1 cellular context compared by ENCODE assay signal in the genomic region with DNA sequence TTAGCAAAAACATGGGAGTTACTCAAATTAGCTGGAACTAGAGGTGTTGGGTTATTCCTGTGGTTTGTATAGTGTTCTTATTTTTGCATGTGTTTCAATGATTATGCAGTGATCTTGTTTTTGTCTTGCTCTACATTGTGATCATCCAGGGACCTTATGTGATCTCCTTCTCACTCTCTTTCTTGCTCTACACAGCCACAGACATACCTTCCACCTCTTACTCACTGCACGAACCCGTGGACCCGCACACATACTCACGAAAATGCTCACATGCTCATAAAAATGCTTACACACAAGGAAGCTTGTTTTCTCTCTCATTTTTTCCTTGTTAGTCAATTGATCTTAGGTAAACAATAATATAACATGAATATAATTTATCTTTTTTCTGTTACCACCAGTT.
TF ChIP-seq lines count a peak whose summit lies in the region.

No MANE protein-coding gene starts in this region.

TF ChIP-seq in A549, 52 proteins besides CTCF, POLR2A, EP300 and RAD21 (continued from another document):
- TF ChIP-seq JUN (IDR thresholded peaks at IDR 0.05) = no peak
- no peak for TF ChIP-seq JUNB (IDR thresholded peaks at IDR 0.05)
- TF ChIP-seq, protein P1, sequence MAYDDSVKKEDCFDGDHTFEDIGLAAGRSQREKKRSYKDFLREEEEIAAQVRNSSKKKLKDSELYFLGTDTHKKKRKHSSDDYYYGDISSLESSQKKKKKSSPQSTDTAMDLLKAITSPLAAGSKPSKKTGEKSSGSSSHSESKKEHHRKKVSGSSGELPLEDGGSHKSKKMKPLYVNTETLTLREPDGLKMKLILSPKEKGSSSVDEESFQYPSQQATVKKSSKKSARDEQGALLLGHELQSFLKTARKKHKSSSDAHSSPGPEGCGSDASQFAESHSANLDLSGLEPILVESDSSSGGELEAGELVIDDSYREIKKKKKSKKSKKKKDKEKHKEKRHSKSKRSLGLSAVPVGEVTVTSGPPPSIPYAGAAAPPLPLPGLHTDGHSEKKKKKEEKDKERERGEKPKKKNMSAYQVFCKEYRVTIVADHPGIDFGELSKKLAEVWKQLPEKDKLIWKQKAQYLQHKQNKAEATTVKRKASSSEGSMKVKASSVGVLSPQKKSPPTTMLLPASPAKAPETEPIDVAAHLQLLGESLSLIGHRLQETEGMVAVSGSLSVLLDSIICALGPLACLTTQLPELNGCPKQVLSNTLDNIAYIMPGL (CRISPR knock-in tag; IDR thresholded peaks at IDR 0.05; ENCODE audit: borderline replicate concordance) = no peak
- TF ChIP-seq CEBPB (IDR thresholded peaks at IDR 0.05) = no peak
- TF ChIP-seq TFCP2L1 (CRISPR knock-in tag; IDR thresholded peaks at IDR 0.05) = no peak
- TF ChIP-seq HEYL (CRISPR knock-in tag; IDR thresholded peaks at IDR 0.05) = no peak
- TF ChIP-seq, protein P2, sequence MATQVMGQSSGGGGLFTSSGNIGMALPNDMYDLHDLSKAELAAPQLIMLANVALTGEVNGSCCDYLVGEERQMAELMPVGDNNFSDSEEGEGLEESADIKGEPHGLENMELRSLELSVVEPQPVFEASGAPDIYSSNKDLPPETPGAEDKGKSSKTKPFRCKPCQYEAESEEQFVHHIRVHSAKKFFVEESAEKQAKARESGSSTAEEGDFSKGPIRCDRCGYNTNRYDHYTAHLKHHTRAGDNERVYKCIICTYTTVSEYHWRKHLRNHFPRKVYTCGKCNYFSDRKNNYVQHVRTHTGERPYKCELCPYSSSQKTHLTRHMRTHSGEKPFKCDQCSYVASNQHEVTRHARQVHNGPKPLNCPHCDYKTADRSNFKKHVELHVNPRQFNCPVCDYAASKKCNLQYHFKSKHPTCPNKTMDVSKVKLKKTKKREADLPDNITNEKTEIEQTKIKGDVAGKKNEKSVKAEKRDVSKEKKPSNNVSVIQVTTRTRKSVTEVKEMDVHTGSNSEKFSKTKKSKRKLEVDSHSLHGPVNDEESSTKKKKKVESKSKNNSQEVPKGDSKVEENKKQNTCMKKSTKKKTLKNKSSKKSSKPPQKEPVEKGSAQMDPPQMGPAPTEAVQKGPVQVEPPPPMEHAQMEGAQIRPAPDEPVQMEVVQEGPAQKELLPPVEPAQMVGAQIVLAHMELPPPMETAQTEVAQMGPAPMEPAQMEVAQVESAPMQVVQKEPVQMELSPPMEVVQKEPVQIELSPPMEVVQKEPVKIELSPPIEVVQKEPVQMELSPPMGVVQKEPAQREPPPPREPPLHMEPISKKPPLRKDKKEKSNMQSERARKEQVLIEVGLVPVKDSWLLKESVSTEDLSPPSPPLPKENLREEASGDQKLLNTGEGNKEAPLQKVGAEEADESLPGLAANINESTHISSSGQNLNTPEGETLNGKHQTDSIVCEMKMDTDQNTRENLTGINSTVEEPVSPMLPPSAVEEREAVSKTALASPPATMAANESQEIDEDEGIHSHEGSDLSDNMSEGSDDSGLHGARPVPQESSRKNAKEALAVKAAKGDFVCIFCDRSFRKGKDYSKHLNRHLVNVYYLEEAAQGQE (IDR thresholded peaks at IDR 0.05) = no peak
